ENCODE assay signal across 17 cellular contexts in the genomic region with DNA sequence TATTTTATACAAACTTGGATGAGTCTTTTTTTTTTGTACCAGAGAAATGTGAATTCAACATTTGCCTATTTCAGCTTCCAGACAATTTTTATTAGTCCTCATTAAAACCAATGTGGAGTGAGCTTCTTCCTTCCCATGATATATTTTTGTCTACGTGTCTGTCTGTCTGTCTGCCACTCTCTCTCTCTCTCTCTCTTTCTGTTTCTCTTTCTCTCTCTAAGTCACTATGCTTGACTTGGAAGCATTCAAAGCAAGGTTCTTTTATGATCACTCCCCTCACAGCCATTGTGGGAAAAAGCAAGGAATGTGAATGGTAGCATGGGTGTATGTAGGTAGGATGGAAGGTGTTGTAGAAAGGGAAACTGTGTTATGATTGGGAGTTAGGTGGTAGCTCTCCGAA.
"Had no signal": no experiment of that assay in that cellular context is flagged by ENCODE, and none has a peak within 500 bp of the region (broad histone marks: within the 10 kb centered on the region; RNA-seq: fewer than 3 reads in every experiment).

No MANE protein-coding gene starts in this region.

- H3K27ac ChIP-seq: HL-60, SJSA1, SK-N-MC had no signal

- H3K36me3 ChIP-seq: SJSA1 had no signal

- H3K4me3 ChIP-seq: SJSA1, SK-N-MC had no signal

- H3K9me3 ChIP-seq: SJSA1 had no signal

- H3K4me1 ChIP-seq: SJSA1 had no signal

- FAIRE-seq: HTR-8/SVneo, RCC 7860 had no signal

- DNase-seq: KBM-7, NCI-H1048, NCI-H1436 treated with DMSO at 0.1 percent for 48 hours, NCI-H1694, NCI-H187 treated with DMSO at 0.1 percent for 48 hours, NCI-H2029 treated with DMSO at 0.1 percent for 48 hours, NCI-H2171 treated with DMSO at 0.1 percent for 48 hours, NCI-H345, NCI-H526, Right ventricle myocardium superior, RPMI8226, SIG-M5 had no signal
